ENCODE assay signal across 1 cellular context in genomic region chr5:179825655-179826182, GRCh38.
TF ChIP-seq lines count a peak whose summit lies in the region.

No MANE protein-coding gene starts in this region.

TF ChIP-seq in HepG2, 621 proteins besides CTCF, POLR2A, EP300 and RAD21 (continued from another document and continues in another):
- TF ChIP-seq SOX13 (IDR thresholded peaks at IDR 0.05) (no peak), SOX13 (CRISPR knock-in tag; conservative IDR thresholded peaks at IDR 0.05 in 1 of 2, IDR thresholded peaks at IDR 0.05 in 1 of 2) (peak in 1 of 2 experiments; percentile 33; a peak in 1 of 4 replicates), ATF2 (CRISPR knock-in tag; IDR thresholded peaks at IDR 0.05) (no peak), ZSCAN20 (CRISPR knock-in tag; IDR thresholded peaks at IDR 0.05; ENCODE audit: borderline replicate concordance) (no peak), ZNF761 (CRISPR knock-in tag; conservative IDR thresholded peaks at IDR 0.05) (no peak), TEAD3 (CRISPR knock-in tag; optimal IDR thresholded peaks at IDR 0.05; ENCODE audit: borderline replicate concordance) (peak; percentile 91), RBM22 (optimal IDR thresholded peaks at IDR 0.05; ENCODE audit: low read length) (peak; percentile 33), MEIS2 (CRISPR knock-in tag; IDR thresholded peaks at IDR 0.05) (no peak), ZNF446 (CRISPR knock-in tag; IDR thresholded peaks at IDR 0.05) (no peak), FOSL1 (CRISPR knock-in tag; IDR thresholded peaks at IDR 0.05; ENCODE audit: borderline replicate concordance) (no peak), ZNF260 (CRISPR knock-in tag; IDR thresholded peaks at IDR 0.05; ENCODE audit: borderline replicate concordance, low read depth) (no peak), BORCS8-MEF2B (CRISPR knock-in tag; IDR thresholded peaks at IDR 0.05) (no peak), HDAC6 (IDR thresholded peaks at IDR 0.05; ENCODE audit: low read depth, low read length) (no peak), PCBP2 (optimal IDR thresholded peaks at IDR 0.05; ENCODE audit: low read depth, low read length, poor library complexity, severe bottlenecking) (no peak), ZNF335 (CRISPR knock-in tag; IDR thresholded peaks at IDR 0.05) (no peak), HMGXB3 (CRISPR knock-in tag; IDR thresholded peaks at IDR 0.05; ENCODE audit: borderline replicate concordance) (no peak), ELF1 (CRISPR knock-in tag; IDR thresholded peaks at IDR 0.05) (no peak), KAT2B (IDR thresholded peaks at IDR 0.05; ENCODE audit: borderline replicate concordance, low read depth, low read length) (no peak), TFAP4 (IDR thresholded peaks at IDR 0.05; ENCODE audit: borderline replicate concordance, low read depth) (no peak), ZNF7 (CRISPR knock-in tag; IDR thresholded peaks at IDR 0.05) (no peak), ZNF232 (CRISPR knock-in tag; IDR thresholded peaks at IDR 0.05; ENCODE audit: borderline replicate concordance) (0 out of 2 replicates have a peak, but pooled peaks have one; percentile 16), HOXA3 (CRISPR knock-in tag; IDR thresholded peaks at IDR 0.05) (peak; percentile 79), ZNF878 (CRISPR knock-in tag; IDR thresholded peaks at IDR 0.05) (no peak), ZNF790 (CRISPR knock-in tag; IDR thresholded peaks at IDR 0.05; ENCODE audit: borderline replicate concordance) (no peak), ZNF678 (CRISPR knock-in tag; IDR thresholded peaks at IDR 0.05) (no peak), ZNF773 (CRISPR knock-in tag; IDR thresholded peaks at IDR 0.05; ENCODE audit: borderline replicate concordance) (no peak), RFX3 (CRISPR knock-in tag; IDR thresholded peaks at IDR 0.05) (no peak), ZNF770 (CRISPR knock-in tag; IDR thresholded peaks at IDR 0.05) (no peak), RCOR2 (CRISPR knock-in tag; IDR thresholded peaks at IDR 0.05) (no peak), ZNF850 (CRISPR knock-in tag; conservative IDR thresholded peaks at IDR 0.05) (no peak), RNF219 (CRISPR knock-in tag; IDR thresholded peaks at IDR 0.05) (no peak), SRY (CRISPR knock-in tag; IDR thresholded peaks at IDR 0.05) (no peak), CCAR2 (optimal IDR thresholded peaks at IDR 0.05; ENCODE audit: low read depth, low read length) (no peak), ZNF549 (CRISPR knock-in tag; IDR thresholded peaks at IDR 0.05) (no peak), MED13 (CRISPR knock-in tag; IDR thresholded peaks at IDR 0.05) (no peak), NR2C2 (CRISPR knock-in tag; IDR thresholded peaks at IDR 0.05; ENCODE audit: borderline replicate concordance) (no peak), ZNF34 (CRISPR knock-in tag; IDR thresholded peaks at IDR 0.05; ENCODE audit: borderline replicate concordance) (no peak), ZNF484 (CRISPR knock-in tag; IDR thresholded peaks at IDR 0.05; ENCODE audit: borderline replicate concordance, low read depth) (no peak), HNF4A (CRISPR knock-in tag; IDR thresholded peaks at IDR 0.05) (peak; percentile 89), TOPORS (CRISPR knock-in tag; IDR thresholded peaks at IDR 0.05) (no peak), ZSCAN21 (CRISPR knock-in tag; IDR thresholded peaks at IDR 0.05; ENCODE audit: borderline replicate concordance) (no peak; the same call in 1 of the 2 replicates), ZNF543 (CRISPR knock-in tag; IDR thresholded peaks at IDR 0.05) (no peak), IRF2 (CRISPR knock-in tag; IDR thresholded peaks at IDR 0.05) (peak; percentile 39; the same call in 1 of the 2 replicates), RORA (CRISPR knock-in tag; IDR thresholded peaks at IDR 0.05) (no peak), SNAPC5 (CRISPR knock-in tag; IDR thresholded peaks at IDR 0.05; ENCODE audit: borderline replicate concordance) (no peak), XBP1 (CRISPR knock-in tag; IDR thresholded peaks at IDR 0.05) (no peak), SNAPC2 (CRISPR knock-in tag; IDR thresholded peaks at IDR 0.05) (no peak), ZNF496 (CRISPR knock-in tag; IDR thresholded peaks at IDR 0.05; ENCODE audit: insufficient replicate concordance) (no peak), TGIF2 (CRISPR knock-in tag; IDR thresholded peaks at IDR 0.05) (no peak), ETS1 (CRISPR knock-in tag; IDR thresholded peaks at IDR 0.05) (no peak), NFKB2 (CRISPR knock-in tag; IDR thresholded peaks at IDR 0.05; ENCODE audit: borderline replicate concordance) (peak; percentile 53; the same call in 1 of the 2 replicates), ZNF143 (CRISPR knock-in tag; IDR thresholded peaks at IDR 0.05) (no peak), THAP7 (CRISPR knock-in tag; IDR thresholded peaks at IDR 0.05) (no peak), TCF7 (IDR thresholded peaks at IDR 0.05; ENCODE audit: low read depth) (no peak), ZNF282 (IDR thresholded peaks at IDR 0.05; ENCODE audit: partially characterized antibody) (no peak), ZNF431 (CRISPR knock-in tag; IDR thresholded peaks at IDR 0.05; ENCODE audit: borderline replicate concordance, low read depth) (no peak), FOXO1 (CRISPR knock-in tag; IDR thresholded peaks at IDR 0.05) (peak; percentile 63), FOSL2 (CRISPR knock-in tag; IDR thresholded peaks at IDR 0.05) (no peak)
- TF ChIP-seq, protein P1, sequence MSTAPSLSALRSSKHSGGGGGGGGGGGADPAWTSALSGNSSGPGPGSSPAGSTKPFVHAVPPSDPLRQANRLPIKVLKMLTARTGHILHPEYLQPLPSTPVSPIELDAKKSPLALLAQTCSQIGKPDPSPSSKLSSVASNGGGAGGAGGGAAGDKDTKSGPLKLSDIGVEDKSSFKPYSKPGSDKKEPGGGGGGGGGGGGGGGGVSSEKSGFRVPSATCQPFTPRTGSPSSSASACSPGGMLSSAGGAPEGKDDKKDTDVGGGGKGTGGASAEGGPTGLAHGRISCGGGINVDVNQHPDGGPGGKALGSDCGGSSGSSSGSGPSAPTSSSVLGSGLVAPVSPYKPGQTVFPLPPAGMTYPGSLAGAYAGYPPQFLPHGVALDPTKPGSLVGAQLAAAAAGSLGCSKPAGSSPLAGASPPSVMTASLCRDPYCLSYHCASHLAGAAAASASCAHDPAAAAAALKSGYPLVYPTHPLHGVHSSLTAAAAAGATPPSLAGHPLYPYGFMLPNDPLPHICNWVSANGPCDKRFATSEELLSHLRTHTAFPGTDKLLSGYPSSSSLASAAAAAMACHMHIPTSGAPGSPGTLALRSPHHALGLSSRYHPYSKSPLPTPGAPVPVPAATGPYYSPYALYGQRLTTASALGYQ (CRISPR knock-in tag; IDR thresholded peaks at IDR 0.05) = no peak
- TF ChIP-seq, protein P2, sequence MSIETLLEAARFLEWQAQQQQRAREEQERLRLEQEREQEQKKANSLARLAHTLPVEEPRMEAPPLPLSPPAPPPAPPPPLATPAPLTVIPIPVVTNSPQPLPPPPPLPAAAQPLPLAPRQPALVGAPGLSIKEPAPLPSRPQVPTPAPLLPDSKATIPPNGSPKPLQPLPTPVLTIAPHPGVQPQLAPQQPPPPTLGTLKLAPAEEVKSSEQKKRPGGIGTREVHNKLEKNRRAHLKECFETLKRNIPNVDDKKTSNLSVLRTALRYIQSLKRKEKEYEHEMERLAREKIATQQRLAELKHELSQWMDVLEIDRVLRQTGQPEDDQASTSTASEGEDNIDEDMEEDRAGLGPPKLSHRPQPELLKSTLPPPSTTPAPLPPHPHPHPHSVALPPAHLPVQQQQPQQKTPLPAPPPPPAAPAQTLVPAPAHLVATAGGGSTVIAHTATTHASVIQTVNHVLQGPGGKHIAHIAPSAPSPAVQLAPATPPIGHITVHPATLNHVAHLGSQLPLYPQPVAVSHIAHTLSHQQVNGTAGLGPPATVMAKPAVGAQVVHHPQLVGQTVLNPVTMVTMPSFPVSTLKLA (IDR thresholded peaks at IDR 0.05) = peak; percentile 33; the same call in 1 of the 2 replicates
